1 cellular context compared by ENCODE assay signal in the genomic region with DNA sequence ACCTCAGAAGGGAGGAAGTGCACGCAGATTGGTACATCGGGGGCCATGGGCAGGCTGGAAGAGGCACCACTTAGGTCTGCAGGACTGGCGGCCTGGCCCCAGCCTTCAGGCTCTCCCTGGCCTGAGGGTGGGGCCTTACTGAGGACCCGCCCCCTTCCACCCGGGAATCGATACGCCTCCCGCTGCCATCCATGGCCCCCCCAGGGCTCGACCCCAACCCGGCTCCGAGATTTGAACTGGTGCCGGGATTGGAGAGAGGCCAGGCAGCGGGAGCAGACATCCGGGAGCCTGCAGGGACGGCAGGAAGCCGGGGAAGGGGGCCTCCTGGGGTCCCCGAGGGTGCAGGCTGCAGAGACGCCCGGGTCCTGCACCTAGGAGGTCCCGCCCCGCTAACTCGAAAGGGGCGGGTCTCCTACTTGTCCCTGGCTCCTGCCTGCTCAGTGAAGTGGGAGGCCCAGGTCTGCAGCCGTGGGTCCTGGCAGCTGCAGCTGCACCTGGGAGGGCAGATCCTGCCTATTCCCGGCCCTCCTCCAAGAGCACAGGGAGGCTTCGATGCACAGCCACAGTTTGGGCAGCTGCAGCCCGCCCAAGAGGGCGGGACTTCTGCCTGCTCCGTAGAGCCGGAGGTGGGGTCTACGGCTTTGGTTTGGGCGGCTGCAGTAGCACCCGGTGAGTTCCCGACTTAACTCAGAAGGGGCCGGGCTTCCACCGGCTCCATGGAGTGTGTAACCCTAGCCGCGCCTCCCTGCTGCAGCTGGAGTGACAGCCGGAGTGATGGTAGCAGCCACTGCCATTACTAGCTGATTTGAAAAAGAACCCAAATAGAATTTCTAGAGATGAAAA.
TF ChIP-seq lines count a peak whose summit lies in the region.

No MANE protein-coding gene starts in this region.

TF ChIP-seq in HCT116, 20 proteins besides CTCF, POLR2A, EP300 and RAD21:
- TF ChIP-seq YY1 (IDR thresholded peaks at IDR 0.05; ENCODE audit: extremely low read depth, insufficient replicate concordance, low read depth, low read length) (peak; percentile 59), POLR2AphosphoS5 (IDR thresholded peaks at IDR 0.05; ENCODE audit: low read depth, low read length) (no peak; the same call in 1 of the 2 replicates)
